20 cellular contexts compared by ENCODE assay signal in genomic region chr2:226678422-226678821, GRCh38.
DNase-seq lines count a peak whose midpoint lies in the region; ATAC-seq, FAIRE-seq and TF ChIP-seq lines count a peak whose summit lies in the region.
"Had no signal": no experiment of that assay in that cellular context is flagged by ENCODE, and none has a peak within 500 bp of the region (broad histone marks: within the 10 kb centered on the region; RNA-seq: fewer than 3 reads in every experiment).

No MANE protein-coding gene starts in this region.

- 59 to 88% (median 74%) methylated on average over 4 of the region's 4 CpGs for WGBS in psoas muscle, 3 donors

- no peak for ATAC-seq in psoas muscle

- FAIRE-seq in colon (lab: Jason Lieb, UNC): peak; percentile 21

- no peaks in the 10 kb centered on the region for H3K4me1 ChIP-seq in BE2C
- peaks cover 9% of the 10 kb centered on the region for H3K4me1 ChIP-seq in HEK293 (ENCODE audit: control insufficient read depth, insufficient read depth, low read length)
- peaks cover 4% of the 10 kb centered on the region for H3K4me1 ChIP-seq in psoas muscle
- H3K4me1 ChIP-seq in breast epithelium: no peaks in the 10 kb centered on the region
- H3K4me1 ChIP-seq: HAP-1 had no signal

- no peaks in the 10 kb centered on the region for H3K36me3 ChIP-seq in BE2C
- H3K36me3 ChIP-seq in HEK293 (ENCODE audit: control insufficient read depth in 2 of 2, insufficient read depth in 1 of 2, low read length in 2 of 2): no peaks in the 10 kb centered on the region
- no peaks in the 10 kb centered on the region for H3K36me3 ChIP-seq in psoas muscle (ENCODE audit: insufficient read depth in 1 of 2, low read depth in 1 of 2)
- H3K36me3 ChIP-seq in breast epithelium: no peaks in the 10 kb centered on the region
- H3K36me3 ChIP-seq: HAP-1 had no signal

- TF ChIP-seq CTCF in BE2C (IDR thresholded peaks at IDR 0.05; ENCODE audit: low read depth, low read length) (no peak), HEK293 (tag by site-specific recombination; IDR thresholded peaks at IDR 0.05) (no peak), psoas muscle (IDR thresholded peaks at IDR 0.05) (no peak), breast epithelium (IDR thresholded peaks at IDR 0.05) (no peak)

- CTCF ChIA-PET in HEK293 (lab: Yijun Ruan, JAX): no interaction called here

- no peaks in the 10 kb centered on the region for H3K27me3 ChIP-seq in BE2C
- no peaks in the 10 kb centered on the region for H3K27me3 ChIP-seq in psoas muscle (ENCODE audit: insufficient read depth in 3 of 3, low read length in 2 of 3)
- H3K27me3 ChIP-seq in breast epithelium: no peaks in the 10 kb centered on the region

- TF ChIP-seq POLR2A in breast epithelium (IDR thresholded peaks at IDR 0.05): no peak

- intact Hi-C loops in psoas muscle (cut with DNase I): no loop called here
- intact Hi-C loops in breast epithelium (cut with DNase I; ENCODE audit: low total_unique reads): loop anchor here (2.0 kb wide), 1 partner anchor 20 kb away; no protein-coding TSS in a partner anchor

- DNase-seq in BE2C (peak; percentile 34), psoas muscle (no peak), HUDEP-2 (lab: John Stamatoyannopoulos, UW; ENCODE audit: unreplicated experiment in 76 of 76) (no peak), NCI-H187 (lab: John Stamatoyannopoulos, UW) (no peak), breast epithelium (ENCODE audit: low spot score in 2 of 2) (no peak)
- DNase-seq: ACHN; Calu3; CD4-positive, alpha-beta T cell; DMS53; KBM-7; MV-4-11; NCI-H1417 treated with DMSO at 0.1 percent for 48 hours; NCI-H2029 treated with DMSO at 0.1 percent for 48 hours; NCI-H774; PC-9 had no signal

- H3K27ac ChIP-seq in HEK293 (ENCODE audit: extremely low read depth, low read depth, low read length): no peak overlapping the region
- peak overlapping the region; percentile 82 for H3K27ac ChIP-seq in psoas muscle
- no peak overlapping the region for H3K27ac ChIP-seq in breast epithelium
- H3K27ac ChIP-seq: HL-60, PC-9, SK-N-MC had no signal

- H3K9me3 ChIP-seq in BE2C: no peaks in the 10 kb centered on the region
- no peaks in the 10 kb centered on the region for H3K9me3 ChIP-seq in HEK293 (ENCODE audit: control insufficient read depth, insufficient read depth, low read depth, low read length)
- no peaks in the 10 kb centered on the region for H3K9me3 ChIP-seq in psoas muscle
- H3K9me3 ChIP-seq in breast epithelium: no peaks in the 10 kb centered on the region
- H3K9me3 ChIP-seq: HAP-1 had no signal

- H3K4me3 ChIP-seq in BE2C (ENCODE audit: low read depth, low read length) (no peak overlapping the region), HEK293 (ENCODE audit: low read depth, low read length) (no peak overlapping the region), psoas muscle (no peak overlapping the region), breast epithelium (no peak overlapping the region)
- H3K4me3 ChIP-seq: HAP-1, PC-9, SK-N-MC had no signal

- POLR2A ChIA-PET in HEK293 (lab: Yijun Ruan, JAX): no interaction called here

TF ChIP-seq in HEK293, 187 proteins besides CTCF, POLR2A, EP300 and RAD21:
- no peak for TF ChIP-seq ZNF837 (tag by site-specific recombination; IDR thresholded peaks at IDR 0.05)
- TF ChIP-seq TRIM28 (IDR thresholded peaks at IDR 0.05; ENCODE audit: borderline replicate concordance, low read length): peak; percentile 25; the same call in 1 of the 2 replicates
- peak; percentile 39 for TF ChIP-seq ZIC2 (tag by site-specific recombination; IDR thresholded peaks at IDR 0.05)
